7 cellular contexts compared by ENCODE assay signal in genomic region chr2:230659653-230660138, GRCh38. TPM values are rescaled to one million over a fixed set of nuclear protein-coding genes. Genes with fewer than 3 reads are reported as not detected.
A peak's percentile ranks its signal among the peaks of the same experiment; 100 is the strongest.
DNase-seq lines count a peak whose midpoint lies in the region; ATAC-seq, FAIRE-seq and TF ChIP-seq lines count a peak whose summit lies in the region.
"Not testable (repeated sequence)": the region's sequence is repeated elsewhere in the genome, so short reads cannot be mapped to it uniquely, and the experiment has no call there.

No MANE protein-coding gene starts in this region.

- H3K27ac Mint-ChIP-seq in T-helper 2 cell treated with Interferon-gamma antibody and Interleukin-4, amounts not matched to agents 5 μg/mL and 100 μg/mL, for 36 hours, result peak overlapping the region; percentile 99
- peak overlapping the region; percentile 99 for H3K27ac Mint-ChIP-seq in activated T-helper 1 cell treated with anti-CD3 and anti-CD28 coated beads, Interleukin-12 subunit alpha, Interleukin-12 subunit beta, Interleukin-2, Interleukin-4 antibody, amounts not matched to agents 30 ng/mL and 10 ng/mL and 1 ng/mL, durations not matched to agents 14 hours and 24 hours and 36 hours
- H3K27ac Mint-ChIP-seq in natural killer cell treated with Interleukin-12 subunit alpha and Interleukin-12 subunit beta and Interleukin-15 and Interleukin-18, amount 100 ng/mL, for 72 hours, result peak overlapping the region; percentile 96 to 99
- peak overlapping the region; percentile 93 to 94 for H3K27ac Mint-ChIP-seq in stimulated activated naive CD8-positive, alpha-beta T cell treated with anti-CD3 and anti-CD28 coated beads, Interleukin-15, amount 100 ng/mL, for 72 hours

- not testable (repeated sequence) for H3K9me3 ChIP-seq in GM12878 (replicated peaks; ENCODE audit: control insufficient read depth, insufficient read depth, low read length); left ventricle myocardium inferior (replicated peaks)

- H3K27me3 Mint-ChIP-seq in T-helper 2 cell treated with Interferon-gamma antibody and Interleukin-4, amounts not matched to agents 5 μg/mL and 100 μg/mL, for 36 hours (ENCODE audit: low read depth); activated T-helper 1 cell treated with anti-CD3 and anti-CD28 coated beads, Interleukin-12 subunit alpha, Interleukin-12 subunit beta, Interleukin-2, Interleukin-4 antibody, amounts not matched to agents 30 ng/mL and 10 ng/mL and 1 ng/mL, durations not matched to agents 14 hours and 24 hours and 36 hours (ENCODE audit: insufficient read depth); natural killer cell treated with Interleukin-12 subunit alpha and Interleukin-12 subunit beta and Interleukin-15 and Interleukin-18, amount 100 ng/mL, for 72 hours; stimulated activated naive CD8-positive, alpha-beta T cell treated with anti-CD3 and anti-CD28 coated beads, Interleukin-15, amount 100 ng/mL, for 72 hours: not testable (repeated sequence)

- H3K9ac ChIP-seq in GM12878 (ENCODE audit: control insufficient read depth, insufficient read depth, low read length), result peak overlapping the region; percentile 71

- not testable (repeated sequence) for TF ChIP-seq CTCF in GM12878 (IDR thresholded peaks at IDR 0.05 in 2 of 3, conservative IDR thresholded peaks at IDR 0.05 in 1 of 3; ENCODE audit: control insufficient read depth in 2 of 3, extremely low read depth in 1 of 3, insufficient read depth in 1 of 3, low read depth in 3 of 3, low read length in 3 of 3); left ventricle myocardium inferior (IDR thresholded peaks at IDR 0.05; ENCODE audit: borderline replicate concordance)

- H3K27ac ChIP-seq in GM12878 (ENCODE audit: control insufficient read depth, insufficient read depth), result peak overlapping the region; percentile 91
- peak overlapping the region; percentile 34 for H3K27ac ChIP-seq in left ventricle myocardium inferior (replicated peaks)

- H3K36me3 Mint-ChIP-seq in T-helper 2 cell treated with Interferon-gamma antibody and Interleukin-4, amounts not matched to agents 5 μg/mL and 100 μg/mL, for 36 hours (ENCODE audit: low read depth), result peaks cover 31% of the 10 kb centered on the region
- not testable (repeated sequence) for H3K36me3 Mint-ChIP-seq in activated T-helper 1 cell treated with anti-CD3 and anti-CD28 coated beads, Interleukin-12 subunit alpha, Interleukin-12 subunit beta, Interleukin-2, Interleukin-4 antibody, amounts not matched to agents 30 ng/mL and 10 ng/mL and 1 ng/mL, durations not matched to agents 14 hours and 24 hours and 36 hours (ENCODE audit: low read depth); natural killer cell treated with Interleukin-12 subunit alpha and Interleukin-12 subunit beta and Interleukin-15 and Interleukin-18, amount 100 ng/mL, for 72 hours

- not testable (repeated sequence) for TF ChIP-seq EP300 in GM12878 (IDR thresholded peaks at IDR 0.05; ENCODE audit: borderline replicate concordance in 1 of 2, control insufficient read depth in 1 of 2, low read depth in 2 of 2, low read length in 2 of 2)

- H3K4me3 Mint-ChIP-seq in T-helper 2 cell treated with Interferon-gamma antibody and Interleukin-4, amounts not matched to agents 5 μg/mL and 100 μg/mL, for 36 hours, result peak overlapping the region; percentile 97
- peak overlapping the region; percentile 84 for H3K4me3 Mint-ChIP-seq in activated T-helper 1 cell treated with anti-CD3 and anti-CD28 coated beads, Interleukin-12 subunit alpha, Interleukin-12 subunit beta, Interleukin-2, Interleukin-4 antibody, amounts not matched to agents 30 ng/mL and 10 ng/mL and 1 ng/mL, durations not matched to agents 14 hours and 24 hours and 36 hours
- peak overlapping the region; percentile 90 for H3K4me3 Mint-ChIP-seq in natural killer cell treated with Interleukin-12 subunit alpha and Interleukin-12 subunit beta and Interleukin-15 and Interleukin-18, amount 100 ng/mL, for 72 hours
- H3K4me3 Mint-ChIP-seq in stimulated activated naive CD8-positive, alpha-beta T cell treated with anti-CD3 and anti-CD28 coated beads, Interleukin-15, amount 100 ng/mL, for 72 hours, result peak overlapping the region; percentile 76 to 90

- H3K4me1 ChIP-seq in GM12878 (ENCODE audit: control insufficient read depth, insufficient read depth, low read length), result peaks cover 74% of the 10 kb centered on the region
- H3K4me1 ChIP-seq in left ventricle myocardium inferior, result peaks cover 17% of the 10 kb centered on the region

- not testable (repeated sequence) for H3K27me3 ChIP-seq in GM12878 (replicated peaks in 1 of 2; ENCODE audit: control insufficient read depth in 2 of 2, insufficient read depth in 2 of 2, low read length in 1 of 2); left ventricle myocardium inferior (ENCODE audit: low read depth)

- POLR2A ChIA-PET in GM12878 (lab: Charles Lee), result interaction anchor here (1.2 to 7.3 kb wide), 6 partner anchors 10 to 58 kb away, joined by 6 to 80 read pairs (median 30); no protein-coding TSS in a partner anchor

- intact Hi-C loops in activated T-helper 1 cell treated with anti-CD3 and anti-CD28 coated beads, Interleukin-12 subunit alpha, Interleukin-12 subunit beta, Interleukin-2, Interleukin-4 antibody, amounts not matched to agents 30 ng/mL and 10 ng/mL and 1 ng/mL, durations not matched to agents 14 hours and 24 hours and 36 hours (cut with micrococcal nuclease), result loop anchor here (1.0 to 5.0 kb wide), 18 partner anchors 9 to 837 kb away; partner anchors contain the start of genes CAB39, SP100 and SP140
- intact Hi-C loops in GM12878 (cut with micrococcal nuclease; ENCODE audit: unreplicated experiment), result loop anchor here (1.0 to 10.0 kb wide), 7 partner anchors 23 to 315 kb away; partner anchors contain the start of gene CAB39
- intact Hi-C loops in left ventricle myocardium inferior (cut with micrococcal nuclease), result not testable (repeated sequence)

- not testable (repeated sequence) for DNase-seq in T-helper 2 cell treated with Interferon-gamma antibody and Interleukin-4, amounts not matched to agents 5 μg/mL and 100 μg/mL, for 36 hours (ENCODE audit: low spot score); activated T-helper 1 cell treated with anti-CD3 and anti-CD28 coated beads, Interleukin-12 subunit alpha, Interleukin-12 subunit beta, Interleukin-2, Interleukin-4 antibody, amounts not matched to agents 30 ng/mL and 10 ng/mL and 1 ng/mL, durations not matched to agents 14 hours and 24 hours and 36 hours (ENCODE audit: low spot score); GM12878 (ENCODE audit: low read depth, low spot score); left ventricle myocardium inferior; natural killer cell treated with Interleukin-12 subunit alpha and Interleukin-12 subunit beta and Interleukin-15 and Interleukin-18, amount 100 ng/mL, for 72 hours (ENCODE audit: low spot score); stimulated activated naive CD8-positive, alpha-beta T cell treated with anti-CD3 and anti-CD28 coated beads, Interleukin-15, amount 100 ng/mL, for 72 hours

- RAD21 ChIA-PET in GM12878 (lab: Charles Lee; ENCODE audit: unreplicated experiment), result interaction anchor here (0.7 to 8.6 kb wide), 14 partner anchors 10 to 138 kb away, joined by 3 to 126 read pairs (median 6); partner anchors contain the start of gene CAB39

- H3K79me2 ChIP-seq in GM12878 (ENCODE audit: control insufficient read depth, insufficient read depth, low read length), result not testable (repeated sequence)

- peak overlapping the region; percentile 35 for H2AFZ ChIP-seq in GM12878 (ENCODE audit: control insufficient read depth, low read depth, low read length)

- in situ Hi-C loops in GM18951 (cut with MboI; ENCODE audit: low sequenced_read_pairs, unreplicated experiment), result not testable (repeated sequence)
- in situ Hi-C loops in GM12878 (cut with MboI), result loop anchor here (10.0 kb wide), 1 partner anchor 295 kb away; no protein-coding TSS in a partner anchor

- H3K4me3 ChIP-seq in GM12878, result peak overlapping the region; percentile 62
- H3K4me3 ChIP-seq in left ventricle myocardium inferior, result not testable (repeated sequence)

- CTCF ChIA-PET in GM12878 (lab: Yijun Ruan, JAX), result interaction anchor here (0.5 to 6.1 kb wide), 10 partner anchors 9 to 138 kb away, joined by 3 to 41 read pairs (median 4); no protein-coding TSS in a partner anchor

- H3K9me3 Mint-ChIP-seq in T-helper 2 cell treated with Interferon-gamma antibody and Interleukin-4, amounts not matched to agents 5 μg/mL and 100 μg/mL, for 36 hours; activated T-helper 1 cell treated with anti-CD3 and anti-CD28 coated beads, Interleukin-12 subunit alpha, Interleukin-12 subunit beta, Interleukin-2, Interleukin-4 antibody, amounts not matched to agents 30 ng/mL and 10 ng/mL and 1 ng/mL, durations not matched to agents 14 hours and 24 hours and 36 hours; natural killer cell treated with Interleukin-12 subunit alpha and Interleukin-12 subunit beta and Interleukin-15 and Interleukin-18, amount 100 ng/mL, for 72 hours; stimulated activated naive CD8-positive, alpha-beta T cell treated with anti-CD3 and anti-CD28 coated beads, Interleukin-15, amount 100 ng/mL, for 72 hours: not testable (repeated sequence)

- SMC1A ChIA-PET in GM12878 (lab: Charles Lee; ENCODE audit: uncharacterized antibody, unreplicated experiment), result interaction anchor here (1.0 to 7.8 kb wide), 11 partner anchors 9 to 138 kb away, joined by 3 to 117 read pairs (median 27); no protein-coding TSS in a partner anchor

- not testable (repeated sequence) for H3K36me3 ChIP-seq in GM12878 (ENCODE audit: control insufficient read depth in 2 of 2, insufficient read depth in 2 of 2, low read length in 1 of 2); left ventricle myocardium inferior

- not testable (repeated sequence) for TF ChIP-seq RAD21 in GM12878 (IDR thresholded peaks at IDR 0.05; ENCODE audit: insufficient read depth, low read depth, low read length)

- TF ChIP-seq POLR2A in GM18951 (IDR thresholded peaks at IDR 0.05; ENCODE audit: extremely low read depth, insufficient read depth, insufficient read length), result peak; percentile 58
- 0 out of 2 replicates have a peak, but pooled peaks have one; percentile 73 for TF ChIP-seq POLR2A in GM12878 (IDR thresholded peaks at IDR 0.05; ENCODE audit: low read depth, low read length)

- not testable (repeated sequence) for FAIRE-seq in GM12878 (lab: Jason Lieb, UNC)

- not testable (repeated sequence) for ATAC-seq in GM12878; natural killer cell treated with Interleukin-12 subunit alpha and Interleukin-12 subunit beta and Interleukin-15 and Interleukin-18, amount 100 ng/mL, for 72 hours; stimulated activated naive CD8-positive, alpha-beta T cell treated with anti-CD3 and anti-CD28 coated beads, Interleukin-15, amount 100 ng/mL, for 72 hours

- H4K20me1 ChIP-seq in GM12878 (ENCODE audit: control insufficient read depth, insufficient read depth), result not testable (repeated sequence)

- 23% methylated on average over 15 of the region's 15 CpGs for WGBS in GM12878 (ENCODE audit: insufficient coverage, insufficient replicate concordance, low lambda C conversion rate, missing lambda C conversion rate)

- H3K4me1 Mint-ChIP-seq in T-helper 2 cell treated with Interferon-gamma antibody and Interleukin-4, amounts not matched to agents 5 μg/mL and 100 μg/mL, for 36 hours (ENCODE audit: low read depth), result peaks cover 76% of the 10 kb centered on the region
- H3K4me1 Mint-ChIP-seq in activated T-helper 1 cell treated with anti-CD3 and anti-CD28 coated beads, Interleukin-12 subunit alpha, Interleukin-12 subunit beta, Interleukin-2, Interleukin-4 antibody, amounts not matched to agents 30 ng/mL and 10 ng/mL and 1 ng/mL, durations not matched to agents 14 hours and 24 hours and 36 hours (ENCODE audit: low read depth), result peaks cover 91% of the 10 kb centered on the region
- H3K4me1 Mint-ChIP-seq in natural killer cell treated with Interleukin-12 subunit alpha and Interleukin-12 subunit beta and Interleukin-15 and Interleukin-18, amount 100 ng/mL, for 72 hours (ENCODE audit: low read depth in 2 of 2), result peaks cover 69 to 77% of the 10 kb centered on the region in 2 donors
- H3K4me1 Mint-ChIP-seq in stimulated activated naive CD8-positive, alpha-beta T cell treated with anti-CD3 and anti-CD28 coated beads, Interleukin-15, amount 100 ng/mL, for 72 hours, result peaks cover 100% of the 10 kb centered on the region

- peak overlapping the region; percentile 90 for H3K4me2 ChIP-seq in GM12878 (ENCODE audit: control insufficient read depth, insufficient read depth)

- BruUV-seq in GM12878 (replicated peaks; lab: Mats Ljungman, UMichigan), result TSS peak; percentile 77

RNA-seq across cellular contexts. Expression of gene CAB39, which starts 52.9 kb away (rescaled TPM):
- total RNA-seq in activated T-helper 1 cell treated with anti-CD3 and anti-CD28 coated beads, Interleukin-12 subunit alpha, Interleukin-12 subunit beta, Interleukin-2, Interleukin-4 antibody, amounts not matched to agents 30 ng/mL and 10 ng/mL and 1 ng/mL, durations not matched to agents 14 hours and 24 hours and 36 hours, result 168 and 170 TPM in 2 replicates
- 112 and 114 TPM in 2 replicates for total RNA-seq in GM12878 (2013; cell fraction: nucleolus; rRNA removed)
- total RNA-seq in GM12878 (2014; rRNA removed) (65.0 and 66.7 TPM in 2 replicates), GM12878 (2014; rRNA removed; fragmentation: Illumina TruSeq; extraction: Trizol) (88.0 and 90.4 TPM in 2 replicates), GM12878 (2021) (76.0 and 78.6 TPM in 2 replicates), left ventricle myocardium inferior (92.2 TPM)
- polyA plus RNA-seq in GM12878 (2011; ENCODE audit: low read depth), result 28.1 TPM
- polyA plus RNA-seq in GM12878 (2011; rRNA removed) (129 and 157 TPM in 2 replicates), GM12878 (2014; fragmentation: Illumina TruSeq; extraction: Trizol) (86.0 and 90.8 TPM in 2 replicates), GM12878 (2014; fragmentation: Nextera tagmentation; extraction: Ambion mirVana) (10 to 100 TPM; 37.2 to 42.8 TPM), GM12878 (2014; rRNA removed) (54.8 and 59.9 TPM in 2 replicates), GM12878 (2016; fragmentation: Nextera tagmentation; extraction: Ambion mirVana) (10 to 100 TPM; 13.3 to 60.8 TPM)
- polyA plus RNA-seq in GM12878 (2011; cell fraction: cytosol; rRNA removed), result 49.4 and 63.1 TPM in 2 replicates
- polyA plus RNA-seq in GM12878 (2011; cell fraction: nucleus; rRNA removed), result 53.4 and 55.1 TPM in 2 replicates
- 36.8 and 45.6 TPM in 2 replicates for polyA plus RNA-seq in GM12878 (2012)
- polyA minus RNA-seq in GM12878 (2011; rRNA and poly(A)+ RNA removed), result 119 and 163 TPM in 2 replicates
- 63.6 and 69.4 TPM in 2 replicates for polyA minus RNA-seq in GM12878 (2011; cell fraction: cytosol; rRNA and poly(A)+ RNA removed)
- 36.1 and 66.9 TPM in 2 replicates for polyA minus RNA-seq in GM12878 (2011; cell fraction: nucleus; rRNA and poly(A)+ RNA removed)
- total RNA-seq in natural killer cell treated with Interleukin-12 subunit alpha and Interleukin-12 subunit beta and Interleukin-15 and Interleukin-18, amount 100 ng/mL, for 72 hours, result 100 to 1,000 TPM; 139 to 146 TPM
